ENCODE assay signal across 1 cellular context in the genomic region with DNA sequence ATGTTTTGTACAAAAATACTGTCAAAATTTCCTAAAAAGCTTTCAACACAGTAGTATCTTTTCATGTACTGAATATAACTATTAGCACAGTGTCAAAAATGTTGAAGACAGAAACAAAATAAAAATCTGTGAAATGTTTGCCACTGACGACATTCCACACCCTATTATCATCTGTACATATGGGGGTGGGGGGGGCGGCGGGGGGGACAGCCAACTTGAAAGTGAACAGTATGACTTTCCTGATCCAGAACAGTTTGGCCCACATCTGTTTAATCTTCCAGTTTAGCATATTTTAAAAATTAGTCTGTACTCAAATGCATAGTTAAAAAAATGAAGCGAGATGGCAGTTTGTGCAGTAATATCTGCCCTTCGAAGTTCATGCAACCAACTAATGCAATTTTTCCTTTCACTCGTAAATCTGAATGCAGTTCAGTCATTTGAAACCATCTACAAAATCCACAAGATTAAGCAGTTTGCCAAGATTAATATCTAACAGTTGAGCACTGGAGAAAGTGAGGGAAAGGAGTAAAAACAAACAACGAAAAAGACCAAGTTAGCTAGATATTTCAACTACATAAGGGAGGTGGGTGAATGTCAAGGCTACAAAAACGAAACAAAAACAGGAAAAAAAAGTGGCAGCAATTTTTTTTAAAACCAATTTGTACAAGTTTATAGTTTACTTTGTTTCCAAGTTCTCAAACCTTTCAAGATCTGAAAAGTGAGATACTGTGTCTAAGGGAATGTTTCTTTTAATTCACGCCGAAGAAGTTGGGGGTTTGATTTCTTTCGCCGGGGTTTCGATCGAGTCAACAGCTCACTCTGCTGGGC.
TF ChIP-seq lines count a peak whose summit lies in the region.

No MANE protein-coding gene starts in this region.

TF ChIP-seq in WTC11, 78 proteins besides CTCF, POLR2A, EP300 and RAD21 (continued from another document):
- TF ChIP-seq, protein P1, sequence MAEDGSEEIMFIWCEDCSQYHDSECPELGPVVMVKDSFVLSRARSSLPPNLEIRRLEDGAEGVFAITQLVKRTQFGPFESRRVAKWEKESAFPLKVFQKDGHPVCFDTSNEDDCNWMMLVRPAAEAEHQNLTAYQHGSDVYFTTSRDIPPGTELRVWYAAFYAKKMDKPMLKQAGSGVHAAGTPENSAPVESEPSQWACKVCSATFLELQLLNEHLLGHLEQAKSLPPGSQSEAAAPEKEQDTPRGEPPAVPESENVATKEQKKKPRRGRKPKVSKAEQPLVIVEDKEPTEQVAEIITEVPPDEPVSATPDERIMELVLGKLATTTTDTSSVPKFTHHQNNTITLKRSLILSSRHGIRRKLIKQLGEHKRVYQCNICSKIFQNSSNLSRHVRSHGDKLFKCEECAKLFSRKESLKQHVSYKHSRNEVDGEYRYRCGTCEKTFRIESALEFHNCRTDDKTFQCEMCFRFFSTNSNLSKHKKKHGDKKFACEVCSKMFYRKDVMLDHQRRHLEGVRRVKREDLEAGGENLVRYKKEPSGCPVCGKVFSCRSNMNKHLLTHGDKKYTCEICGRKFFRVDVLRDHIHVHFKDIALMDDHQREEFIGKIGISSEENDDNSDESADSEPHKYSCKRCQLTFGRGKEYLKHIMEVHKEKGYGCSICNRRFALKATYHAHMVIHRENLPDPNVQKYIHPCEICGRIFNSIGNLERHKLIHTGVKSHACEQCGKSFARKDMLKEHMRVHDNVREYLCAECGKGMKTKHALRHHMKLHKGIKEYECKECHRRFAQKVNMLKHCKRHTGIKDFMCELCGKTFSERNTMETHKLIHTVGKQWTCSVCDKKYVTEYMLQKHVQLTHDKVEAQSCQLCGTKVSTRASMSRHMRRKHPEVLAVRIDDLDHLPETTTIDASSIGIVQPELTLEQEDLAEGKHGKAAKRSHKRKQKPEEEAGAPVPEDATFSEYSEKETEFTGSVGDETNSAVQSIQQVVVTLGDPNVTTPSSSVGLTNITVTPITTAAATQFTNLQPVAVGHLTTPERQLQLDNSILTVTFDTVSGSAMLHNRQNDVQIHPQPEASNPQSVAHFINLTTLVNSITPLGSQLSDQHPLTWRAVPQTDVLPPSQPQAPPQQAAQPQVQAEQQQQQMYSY (CRISPR knock-in tag; IDR thresholded peaks at IDR 0.05) = no peak
- TF ChIP-seq ZNF423 (CRISPR knock-in tag; IDR thresholded peaks at IDR 0.05) = no peak
- no peak for TF ChIP-seq SMAD3 (CRISPR knock-in tag; IDR thresholded peaks at IDR 0.05; ENCODE audit: borderline replicate concordance)
- no peak for TF ChIP-seq FOXJ3 (CRISPR knock-in tag; IDR thresholded peaks at IDR 0.05; ENCODE audit: borderline replicate concordance)
- no peak for TF ChIP-seq NR1H2 (CRISPR knock-in tag; IDR thresholded peaks at IDR 0.05)
- TF ChIP-seq KAT7 (CRISPR knock-in tag; IDR thresholded peaks at IDR 0.05; ENCODE audit: borderline replicate concordance) = no peak
- TF ChIP-seq, protein P2, sequence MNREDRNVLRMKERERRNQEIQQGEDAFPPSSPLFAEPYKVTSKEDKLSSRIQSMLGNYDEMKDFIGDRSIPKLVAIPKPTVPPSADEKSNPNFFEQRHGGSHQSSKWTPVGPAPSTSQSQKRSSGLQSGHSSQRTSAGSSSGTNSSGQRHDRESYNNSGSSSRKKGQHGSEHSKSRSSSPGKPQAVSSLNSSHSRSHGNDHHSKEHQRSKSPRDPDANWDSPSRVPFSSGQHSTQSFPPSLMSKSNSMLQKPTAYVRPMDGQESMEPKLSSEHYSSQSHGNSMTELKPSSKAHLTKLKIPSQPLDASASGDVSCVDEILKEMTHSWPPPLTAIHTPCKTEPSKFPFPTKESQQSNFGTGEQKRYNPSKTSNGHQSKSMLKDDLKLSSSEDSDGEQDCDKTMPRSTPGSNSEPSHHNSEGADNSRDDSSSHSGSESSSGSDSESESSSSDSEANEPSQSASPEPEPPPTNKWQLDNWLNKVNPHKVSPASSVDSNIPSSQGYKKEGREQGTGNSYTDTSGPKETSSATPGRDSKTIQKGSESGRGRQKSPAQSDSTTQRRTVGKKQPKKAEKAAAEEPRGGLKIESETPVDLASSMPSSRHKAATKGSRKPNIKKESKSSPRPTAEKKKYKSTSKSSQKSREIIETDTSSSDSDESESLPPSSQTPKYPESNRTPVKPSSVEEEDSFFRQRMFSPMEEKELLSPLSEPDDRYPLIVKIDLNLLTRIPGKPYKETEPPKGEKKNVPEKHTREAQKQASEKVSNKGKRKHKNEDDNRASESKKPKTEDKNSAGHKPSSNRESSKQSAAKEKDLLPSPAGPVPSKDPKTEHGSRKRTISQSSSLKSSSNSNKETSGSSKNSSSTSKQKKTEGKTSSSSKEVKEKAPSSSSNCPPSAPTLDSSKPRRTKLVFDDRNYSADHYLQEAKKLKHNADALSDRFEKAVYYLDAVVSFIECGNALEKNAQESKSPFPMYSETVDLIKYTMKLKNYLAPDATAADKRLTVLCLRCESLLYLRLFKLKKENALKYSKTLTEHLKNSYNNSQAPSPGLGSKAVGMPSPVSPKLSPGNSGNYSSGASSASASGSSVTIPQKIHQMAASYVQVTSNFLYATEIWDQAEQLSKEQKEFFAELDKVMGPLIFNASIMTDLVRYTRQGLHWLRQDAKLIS (CRISPR knock-in tag; IDR thresholded peaks at IDR 0.05; ENCODE audit: borderline replicate concordance) = no peak
- TF ChIP-seq, protein P3, sequence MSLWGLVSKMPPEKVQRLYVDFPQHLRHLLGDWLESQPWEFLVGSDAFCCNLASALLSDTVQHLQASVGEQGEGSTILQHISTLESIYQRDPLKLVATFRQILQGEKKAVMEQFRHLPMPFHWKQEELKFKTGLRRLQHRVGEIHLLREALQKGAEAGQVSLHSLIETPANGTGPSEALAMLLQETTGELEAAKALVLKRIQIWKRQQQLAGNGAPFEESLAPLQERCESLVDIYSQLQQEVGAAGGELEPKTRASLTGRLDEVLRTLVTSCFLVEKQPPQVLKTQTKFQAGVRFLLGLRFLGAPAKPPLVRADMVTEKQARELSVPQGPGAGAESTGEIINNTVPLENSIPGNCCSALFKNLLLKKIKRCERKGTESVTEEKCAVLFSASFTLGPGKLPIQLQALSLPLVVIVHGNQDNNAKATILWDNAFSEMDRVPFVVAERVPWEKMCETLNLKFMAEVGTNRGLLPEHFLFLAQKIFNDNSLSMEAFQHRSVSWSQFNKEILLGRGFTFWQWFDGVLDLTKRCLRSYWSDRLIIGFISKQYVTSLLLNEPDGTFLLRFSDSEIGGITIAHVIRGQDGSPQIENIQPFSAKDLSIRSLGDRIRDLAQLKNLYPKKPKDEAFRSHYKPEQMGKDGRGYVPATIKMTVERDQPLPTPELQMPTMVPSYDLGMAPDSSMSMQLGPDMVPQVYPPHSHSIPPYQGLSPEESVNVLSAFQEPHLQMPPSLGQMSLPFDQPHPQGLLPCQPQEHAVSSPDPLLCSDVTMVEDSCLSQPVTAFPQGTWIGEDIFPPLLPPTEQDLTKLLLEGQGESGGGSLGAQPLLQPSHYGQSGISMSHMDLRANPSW (CRISPR knock-in tag; conservative IDR thresholded peaks at IDR 0.05; ENCODE audit: low read depth) = no peak
